Comparison of ENCODE assay signal across 1 cellular context in genomic region chr21:44989943-44990780, GRCh38.
TF ChIP-seq lines count a peak whose summit lies in the region.

No MANE protein-coding gene starts in this region.

TF ChIP-seq in SK-N-SH, 30 proteins besides CTCF, POLR2A, EP300 and RAD21 (continued from another document):
- TF ChIP-seq USF1 (IDR thresholded peaks at IDR 0.05; ENCODE audit: borderline replicate concordance, low read depth) = no peak
